Comparison of ENCODE assay signal across 8 cellular contexts in genomic region chr7:74544706-74545469, GRCh38.
DNase-seq lines count a peak whose midpoint lies in the region; ATAC-seq and TF ChIP-seq lines count a peak whose summit lies in the region.

No MANE protein-coding gene starts in this region.

- H3K36me3 Mint-ChIP-seq in progenitor cell of endocrine pancreas (ENCODE audit: insufficient read depth), result peaks cover 21% of the 10 kb centered on the region

- H3K27ac ChIP-seq in DOHH2 (ENCODE audit: low read depth, low read length) (no peak overlapping the region), HUES64 (ENCODE audit: low read depth, low read length) (peak overlapping the region; percentile 55; the same call in 1 of the 2 replicates), SK-N-SH (ENCODE audit: low read depth in 2 of 2, low read length in 1 of 2) (no peak overlapping the region)

- CTCF ChIA-PET in SK-N-SH (lab: Yijun Ruan, JAX), result interaction anchor here (1.1 to 2.9 kb wide), 8 partner anchors 21 to 135 kb away, joined by 5 to 13 read pairs (median 8); no protein-coding TSS in a partner anchor

- H2AFZ ChIP-seq in SK-N-SH (ENCODE audit: low read depth), result no peak overlapping the region

- H3K4me1 Mint-ChIP-seq in progenitor cell of endocrine pancreas (ENCODE audit: low read depth), result no peaks in the 10 kb centered on the region

- peak overlapping the region; percentile 70 for H3K27ac Mint-ChIP-seq in progenitor cell of endocrine pancreas

- no peak overlapping the region for H3K9ac ChIP-seq in HUES64 (ENCODE audit: low read depth, low read length)
- no peak overlapping the region for H3K9ac ChIP-seq in SK-N-SH

- H3K4me2 ChIP-seq in DOHH2 (ENCODE audit: low read length) (no peak overlapping the region), SK-N-SH (no peak overlapping the region)

- H4K20me1 ChIP-seq in DOHH2 (ENCODE audit: control insufficient read depth, insufficient read depth, low read depth, low read length) (no peaks in the 10 kb centered on the region), SK-N-SH (ENCODE audit: insufficient read depth) (no peaks in the 10 kb centered on the region)

- H3K79me2 ChIP-seq in DOHH2 (ENCODE audit: control insufficient read depth, low read length), result no peaks in the 10 kb centered on the region
- no peaks in the 10 kb centered on the region for H3K79me2 ChIP-seq in SK-N-SH (ENCODE audit: insufficient read depth)

- H3K9me2 ChIP-seq in DOHH2 (replicated peaks; ENCODE audit: control insufficient read depth, low read length) (no peaks in the 10 kb centered on the region), SK-N-SH (no peaks in the 10 kb centered on the region)

- H3K4me3 ChIP-seq in DOHH2 (ENCODE audit: low read length) (no peak overlapping the region), HUES64 (ENCODE audit: low read length) (no peak overlapping the region), SK-N-SH (ENCODE audit: low read depth in 2 of 2, low read length in 1 of 2) (no peak overlapping the region)

- peak; percentile 72 for TF ChIP-seq RAD21 in SK-N-SH (IDR thresholded peaks at IDR 0.05; ENCODE audit: low read length)

- POLR2A ChIA-PET in SK-N-SH (lab: Yijun Ruan, JAX), result no interaction called here

- no peaks in the 10 kb centered on the region for H3K27me3 ChIP-seq in DOHH2 (ENCODE audit: control insufficient read depth, low read length)
- H3K27me3 ChIP-seq in HUES64 (ENCODE audit: insufficient read depth, low read length), result no peaks in the 10 kb centered on the region
- H3K27me3 ChIP-seq in SK-N-SH (ENCODE audit: insufficient read depth), result no peaks in the 10 kb centered on the region

- 74% methylated on average over 10 of the region's 12 CpGs for WGBS in HUES64
- WGBS in SK-N-SH (ENCODE audit: low lambda C conversion rate), result 91% methylated on average over 12 of the region's 12 CpGs

- H3K4me1 ChIP-seq in DOHH2 (ENCODE audit: control insufficient read depth, low read length) (peaks cover 5% of the 10 kb centered on the region), HUES64 (ENCODE audit: insufficient read depth, low read length) (no peaks in the 10 kb centered on the region), SK-N-SH (ENCODE audit: control insufficient read depth in 1 of 2, insufficient read depth in 2 of 2, low read depth in 1 of 2, low read length in 1 of 2) (peaks cover 0 to 2% of the 10 kb centered on the region in 2 experiments; a peak in 1 of 4 replicates)

- DNase-seq in SK-N-SH (peak; percentile 77), progenitor cell of endocrine pancreas (ENCODE audit: low spot score, unreplicated experiment) (no peak)

- H3K4me3 Mint-ChIP-seq in progenitor cell of endocrine pancreas (ENCODE audit: low read depth), result no peak overlapping the region

- H3K36me3 ChIP-seq in DOHH2 (ENCODE audit: control insufficient read depth, low read length) (peaks cover 51% of the 10 kb centered on the region), HUES64 (ENCODE audit: insufficient read depth, low read length) (peaks cover 45% of the 10 kb centered on the region), SK-N-SH (replicated peaks in 1 of 2; ENCODE audit: control insufficient read depth in 1 of 2, insufficient read depth in 2 of 2, low read length in 1 of 2) (peaks cover 0 to 27% of the 10 kb centered on the region in 2 experiments)

- H3K27me3 Mint-ChIP-seq in progenitor cell of endocrine pancreas, result no peaks in the 10 kb centered on the region

- H3F3A ChIP-seq in DOHH2 (ENCODE audit: control insufficient read depth, insufficient read depth) (no peaks in the 10 kb centered on the region), SK-N-SH (replicated peaks; ENCODE audit: insufficient read depth) (no peaks in the 10 kb centered on the region)

- TF ChIP-seq EP300 in SK-N-SH (IDR thresholded peaks at IDR 0.05; ENCODE audit: borderline replicate concordance in 1 of 2, low read depth in 1 of 2, low read length in 1 of 2), result no peak

- no peaks in the 10 kb centered on the region for H3K9me3 Mint-ChIP-seq in progenitor cell of endocrine pancreas (ENCODE audit: low read depth)

- H3K9me3 ChIP-seq in DOHH2 (ENCODE audit: control insufficient read depth, insufficient read depth, low read length) (0 out of 2 replicates have a peak, but pooled peaks cover 5% of the 10 kb centered on the region), HUES64 (ENCODE audit: insufficient read depth, low read depth, low read length) (no peaks in the 10 kb centered on the region), SK-N-SH (no peaks in the 10 kb centered on the region)

- ATAC-seq in esophagus mucosa, result peak; percentile 73
- no peak for ATAC-seq in GM21825 (IDR thresholded peaks at IDR 0.05; ENCODE audit: unreplicated experiment)
- no peak for ATAC-seq in HG02623 (IDR thresholded peaks at IDR 0.05; ENCODE audit: unreplicated experiment)
- no peak for ATAC-seq in GM21529 (IDR thresholded peaks at IDR 0.05; ENCODE audit: unreplicated experiment)

- peak; percentile 92 for TF ChIP-seq CTCF in DOHH2 (IDR thresholded peaks at IDR 0.05; ENCODE audit: low read depth, low read length, poor library complexity, severe bottlenecking)
- peak; percentile 62 for TF ChIP-seq CTCF in SK-N-SH (IDR thresholded peaks at IDR 0.05)
- TF ChIP-seq CTCF in progenitor cell of endocrine pancreas (IDR thresholded peaks at IDR 0.05; ENCODE audit: unreplicated experiment), result peak; percentile 58

TF ChIP-seq in SK-N-SH, 30 proteins besides CTCF, POLR2A, EP300 and RAD21:
- TF ChIP-seq TCF12 (IDR thresholded peaks at IDR 0.05), result no peak
- TF ChIP-seq SMC3 (IDR thresholded peaks at IDR 0.05; ENCODE audit: low read depth, low read length), result peak; percentile 68
